13 cellular contexts compared by ENCODE assay signal in the genomic region with DNA sequence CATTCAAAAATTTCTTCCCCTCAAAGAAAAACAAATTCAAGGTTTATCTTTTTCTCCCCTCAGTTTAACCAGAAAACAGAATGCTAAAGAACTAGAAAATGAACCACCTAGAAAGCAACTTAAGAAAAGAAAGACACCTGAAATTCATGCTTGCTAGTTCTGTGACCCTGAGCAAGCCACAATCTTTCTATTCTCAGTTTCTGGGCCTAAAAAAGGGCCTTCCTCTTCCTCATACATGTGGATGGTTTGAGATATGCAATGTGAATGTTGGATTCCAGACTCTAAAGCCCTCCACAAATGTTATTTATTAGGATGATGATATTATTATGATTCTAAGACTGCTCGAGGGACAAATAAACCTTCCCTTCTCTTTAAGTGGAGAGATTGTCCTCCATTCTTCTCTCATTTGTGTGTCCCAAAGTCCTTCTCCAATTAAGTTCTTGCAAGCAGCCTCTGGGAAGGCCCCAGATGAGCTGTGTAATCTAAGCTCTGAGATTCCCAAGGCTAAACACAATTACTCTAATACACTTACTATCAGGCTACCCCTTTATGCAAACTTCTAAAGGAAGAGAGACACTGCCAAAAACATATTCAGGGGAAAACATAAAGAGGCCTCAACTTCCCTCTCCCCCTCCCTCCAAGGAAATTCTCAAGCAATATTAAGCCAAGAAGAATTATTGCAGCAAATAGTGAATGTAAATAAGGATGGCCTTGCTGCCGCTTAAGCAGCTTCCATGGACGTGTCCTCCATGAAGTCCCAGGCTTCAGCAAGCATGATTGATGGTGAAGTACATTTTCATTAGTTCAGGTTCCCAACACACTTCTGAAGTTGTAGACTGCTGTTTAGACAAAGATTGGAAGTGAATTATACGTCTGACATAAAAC.
DNase-seq lines count a peak whose midpoint lies in the region; ATAC-seq and TF ChIP-seq lines count a peak whose summit lies in the region.
"Had no signal": no experiment of that assay in that cellular context is flagged by ENCODE, and none has a peak within 500 bp of the region (broad histone marks: within the 10 kb centered on the region; RNA-seq: fewer than 3 reads in every experiment).

No MANE protein-coding gene starts in this region.

- peaks cover 26% of the 10 kb centered on the region for H3K36me3 Mint-ChIP-seq in nephron progenitor cell (ENCODE audit: low read depth)
- H3K36me3 Mint-ChIP-seq: natural killer cell had no signal

- in situ Hi-C loops in G401 (cut with HindIII; ENCODE audit: low sequenced_read_pairs) = no loop called here

- peaks cover 17% of the 10 kb centered on the region for H3K9me3 Mint-ChIP-seq in nephron progenitor cell
- H3K9me3 Mint-ChIP-seq: effector memory CD8-positive, alpha-beta T cell; natural killer cell had no signal

- peaks cover 3% of the 10 kb centered on the region for H3K27me3 Mint-ChIP-seq in nephron progenitor cell (ENCODE audit: low read depth, poor library complexity)

- intact Hi-C loops in left cardiac atrium (cut with DNase I) = no loop called here

- no peak for TF ChIP-seq CTCF in nephron progenitor cell (IDR thresholded peaks at IDR 0.05)

- DNase-seq in nephron progenitor cell (peak; percentile 4), G401 (ENCODE audit: low spot score) (no peak), left cardiac atrium (no peak), DMS 273 (lab: John Stamatoyannopoulos, UW; ENCODE audit: unreplicated experiment) (no peak)
- DNase-seq in stimulated activated naive CD4-positive, alpha-beta T cell (lab: John Stamatoyannopoulos, UW) = no peak
- DNase-seq: activated CD4-positive, CD25-positive, alpha-beta regulatory T cell treated with anti-CD3 and anti-CD28 coated beads, Interleukin-2, amount 50 U/mL, for 72 hours; effector memory CD8-positive, alpha-beta T cell; natural killer cell; NCI-H1436; stimulated activated CD4-positive, alpha-beta T cell treated with anti-CD3 and anti-CD28 coated beads, Interleukin-2, amount 100 ng/mL, for 24 hours had no signal

- peak overlapping the region; percentile 33 for H3K4me3 Mint-ChIP-seq in nephron progenitor cell
- H3K4me3 Mint-ChIP-seq: effector memory CD8-positive, alpha-beta T cell; natural killer cell had no signal

- peak; percentile 96 for ATAC-seq in GM18909 (IDR thresholded peaks at IDR 0.05; ENCODE audit: poor library complexity, unreplicated experiment)
- peak; percentile 96 for ATAC-seq in GM21825 (IDR thresholded peaks at IDR 0.05; ENCODE audit: unreplicated experiment)
- peak; percentile 97 for ATAC-seq in HG03280 (IDR thresholded peaks at IDR 0.05; ENCODE audit: unreplicated experiment)
- no peak for ATAC-seq in left cardiac atrium
- ATAC-seq: effector memory CD8-positive, alpha-beta T cell; natural killer cell had no signal

- peaks cover 60% of the 10 kb centered on the region for H3K4me1 Mint-ChIP-seq in nephron progenitor cell
- H3K4me1 Mint-ChIP-seq: natural killer cell had no signal

- H3K27ac Mint-ChIP-seq in nephron progenitor cell = peak overlapping the region; percentile 96
- H3K27ac Mint-ChIP-seq: effector memory CD8-positive, alpha-beta T cell; natural killer cell had no signal

Comparison
In these comparisons a context has a peak if more than half of its experiments do, and no peak if none do; other contexts are left out.
1. ATAC-seq: peak in GM18909 (single experiment), GM21825 (single experiment) and HG03280 (single experiment); none in left cardiac atrium (0 of 2).